In the genomic region with DNA sequence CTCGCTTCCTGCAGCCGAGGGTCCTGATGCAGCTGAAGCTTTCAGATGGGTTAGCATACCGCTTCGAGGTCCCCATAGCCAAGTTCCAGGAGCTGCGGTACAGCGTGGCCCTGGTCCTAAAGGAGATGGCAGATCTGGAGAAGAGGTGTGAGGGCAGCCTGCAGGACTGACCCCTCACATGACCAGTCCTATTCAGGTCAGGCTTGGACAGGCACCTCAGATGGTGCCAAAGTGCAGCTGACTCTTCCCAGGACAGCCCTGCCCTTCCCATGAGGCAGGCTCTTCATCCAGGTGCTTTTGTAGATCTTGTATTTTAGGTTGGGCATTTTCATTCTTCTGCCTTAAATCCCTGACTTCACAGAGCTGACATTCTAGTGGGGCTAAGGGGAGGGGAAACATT, we compare ENCODE assay signal across 14 cellular contexts. TPM values are rescaled to one million over a fixed set of nuclear protein-coding genes. Genes with fewer than 3 reads are reported as not detected.
DNase-seq lines count a peak whose midpoint lies in the region; ATAC-seq, FAIRE-seq and TF ChIP-seq lines count a peak whose summit lies in the region.
"Had no signal": no experiment of that assay in that cellular context is flagged by ENCODE, and none has a peak within 500 bp of the region (broad histone marks: within the 10 kb centered on the region; RNA-seq: fewer than 3 reads in every experiment).

No MANE protein-coding gene starts in this region.

- H3K36me3 Mint-ChIP-seq in HFFc6 (ENCODE audit: low read depth), result no peaks in the 10 kb centered on the region
- H3K36me3 Mint-ChIP-seq in activated naive CD4-positive, alpha-beta T cell treated with anti-CD3 and anti-CD28 coated beads for 36 hours (ENCODE audit: low read depth), result no peaks in the 10 kb centered on the region

- peaks cover 63% of the 10 kb centered on the region for H3K4me1 Mint-ChIP-seq in HFFc6 (ENCODE audit: low read depth)
- no peaks in the 10 kb centered on the region for H3K4me1 Mint-ChIP-seq in activated naive CD4-positive, alpha-beta T cell treated with anti-CD3 and anti-CD28 coated beads for 36 hours (ENCODE audit: low read depth)
- H3K4me1 Mint-ChIP-seq: IgD-negative memory B cell had no signal

- TF ChIP-seq CTCF in HFFc6 (IDR thresholded peaks at IDR 0.05) (no peak), endothelial cell of umbilical vein (IDR thresholded peaks at IDR 0.05; ENCODE audit: extremely low read depth in 1 of 2, insufficient read depth in 1 of 2, low read depth in 1 of 2, low read length in 2 of 2) (no peak), vagina (IDR thresholded peaks at IDR 0.05) (no peak)

- no peak overlapping the region for H3K14ac ChIP-seq in neuronal stem cell (ENCODE audit: low read length)

- H2BK15ac ChIP-seq in neuronal stem cell (ENCODE audit: low read length), result no peak overlapping the region

- no peak overlapping the region for H3K23ac ChIP-seq in neuronal stem cell (ENCODE audit: low read depth, low read length, poor library complexity)

- H2AFZ ChIP-seq in endothelial cell of umbilical vein (ENCODE audit: low read depth, low read length), result no peak overlapping the region
- H2AFZ ChIP-seq in neuronal stem cell (ENCODE audit: low read length), result no peak overlapping the region

- no TSS peak for BruUV-seq in endothelial cell of umbilical vein (replicated peaks; lab: Mats Ljungman, UMichigan)

- H4K8ac ChIP-seq in neuronal stem cell (ENCODE audit: low read depth, low read length), result no peak overlapping the region

- no peak overlapping the region for H2BK5ac ChIP-seq in neuronal stem cell (ENCODE audit: low read length)

- H3K9me1 ChIP-seq in endothelial cell of umbilical vein (replicated peaks; ENCODE audit: control insufficient read depth, extremely low read depth, insufficient read depth, low read length), result no peaks in the 10 kb centered on the region

- H3K4me3 ChIP-seq in endothelial cell of umbilical vein (replicated peaks in 1 of 3; ENCODE audit: insufficient read depth in 1 of 3, low read depth in 1 of 3, low read length in 3 of 3) (no peak overlapping the region), neuronal stem cell (ENCODE audit: low read length in 2 of 2) (no peak overlapping the region), vagina (no peak overlapping the region)
- H3K4me3 ChIP-seq: BLaER1 treated with 17β-estradiol and CSF1 and Interleukin-3, amounts not matched to agents 10 nM and 100 nM; SK-N-MC had no signal

- H3K27ac Mint-ChIP-seq in HFFc6, result peak overlapping the region; percentile 83
- no peak overlapping the region for H3K27ac Mint-ChIP-seq in activated naive CD4-positive, alpha-beta T cell treated with anti-CD3 and anti-CD28 coated beads for 36 hours
- H3K27ac Mint-ChIP-seq: IgD-negative memory B cell had no signal

- POLR2A ChIA-PET in endothelial cell of umbilical vein (lab: Charles Lee), result interaction anchor here (0.7 kb wide), 1 partner anchor 57 kb away, joined by 3 read pairs; no protein-coding TSS in a partner anchor

- peak overlapping the region; percentile 52 for H3K27ac ChIP-seq in endothelial cell of umbilical vein (ENCODE audit: insufficient read depth, low read depth, low read length)
- no peak overlapping the region for H3K27ac ChIP-seq in neuronal stem cell (replicated peaks; ENCODE audit: low read length)
- peak overlapping the region; percentile 42 for H3K27ac ChIP-seq in vagina
- H3K27ac ChIP-seq: BLaER1 treated with 17β-estradiol and CSF1 and Interleukin-3, amounts not matched to agents 10 nM and 100 nM; SK-N-MC had no signal

- no peak overlapping the region for H3K4ac ChIP-seq in neuronal stem cell (ENCODE audit: low read length)

- CTCF ChIA-PET in endothelial cell of umbilical vein (lab: Charles Lee), result interaction anchor here (1.2 to 1.4 kb wide), 3 partner anchors 18 to 35 kb away, joined by 5 to 8 read pairs (median 5); no protein-coding TSS in a partner anchor
- CTCF ChIA-PET in activated naive CD4-positive, alpha-beta T cell treated with anti-CD3 and anti-CD28 coated beads for 36 hours (lab: Charles Lee), result no interaction called here

- H2BK120ac ChIP-seq in neuronal stem cell (ENCODE audit: low read depth, low read length), result no peak overlapping the region

- H3K27me3 Mint-ChIP-seq in HFFc6 (ENCODE audit: insufficient read depth), result no peaks in the 10 kb centered on the region
- H3K27me3 Mint-ChIP-seq in activated naive CD4-positive, alpha-beta T cell treated with anti-CD3 and anti-CD28 coated beads for 36 hours (ENCODE audit: low read depth), result no peaks in the 10 kb centered on the region
- H3K27me3 Mint-ChIP-seq: IgD-negative memory B cell had no signal

- no peak for TF ChIP-seq POLR2A in endothelial cell of umbilical vein (IDR thresholded peaks at IDR 0.05; ENCODE audit: low read depth, low read length)
- TF ChIP-seq POLR2A in vagina (IDR thresholded peaks at IDR 0.05), result no peak

- no peaks in the 10 kb centered on the region for H3K9me3 ChIP-seq in endothelial cell of umbilical vein (replicated peaks; ENCODE audit: control insufficient read depth, insufficient read depth, low read length)
- peaks cover 0 to 2% of the 10 kb centered on the region in 2 donors for H3K9me3 ChIP-seq in neuronal stem cell (replicated peaks in 1 of 2; ENCODE audit: control insufficient read depth in 2 of 2, insufficient read depth in 1 of 2, low read depth in 1 of 2, low read length in 2 of 2)
- no peaks in the 10 kb centered on the region for H3K9me3 ChIP-seq in vagina

- WGBS in neuronal stem cell (ENCODE audit: extremely low coverage in 2 of 2, insufficient read length in 2 of 2, insufficient replicate concordance in 1 of 2), 2 donors, result no CpG with 5 or more reads among the region's 6 CpGs

- H3K4me2 ChIP-seq in endothelial cell of umbilical vein (ENCODE audit: insufficient read depth, low read length), result peak overlapping the region; percentile 72
- no peak overlapping the region for H3K4me2 ChIP-seq in neuronal stem cell (ENCODE audit: insufficient read depth, low read length, poor library complexity, severe bottlenecking)
- H3K4me2 ChIP-seq: BLaER1 treated with 17β-estradiol and CSF1 and Interleukin-3, amounts not matched to agents 10 nM and 100 nM had no signal

- ATAC-seq in HG03108 (IDR thresholded peaks at IDR 0.05; ENCODE audit: unreplicated experiment), result no peak

- dilution Hi-C loops in endothelial cell of umbilical vein (cut with MboI; ENCODE audit: extremely low pct_ligation_motif_present, low sequenced_read_pairs), result no loop called here

- intact Hi-C loops in endothelial cell of umbilical vein (cut with micrococcal nuclease) (loop anchor here (1.0 to 2.0 kb wide), 3 partner anchors 17 to 35 kb away; no protein-coding TSS in a partner anchor), vagina (cut with DNase I) (no loop called here)
- intact Hi-C loops in activated naive CD4-positive, alpha-beta T cell treated with anti-CD3 and anti-CD28 coated beads for 36 hours (cut with micrococcal nuclease), result no loop called here

- H3K9ac ChIP-seq in endothelial cell of umbilical vein (replicated peaks; ENCODE audit: extremely low read depth, insufficient read depth, low read length) (no peak overlapping the region), neuronal stem cell (ENCODE audit: low read depth, low read length, poor library complexity) (no peak overlapping the region)
- H3K9ac ChIP-seq: BLaER1 treated with 17β-estradiol and CSF1 and Interleukin-3, amounts not matched to agents 10 nM and 100 nM had no signal

- no peak overlapping the region for H3K18ac ChIP-seq in neuronal stem cell (ENCODE audit: low read length)

- no peaks in the 10 kb centered on the region for H3K79me2 ChIP-seq in endothelial cell of umbilical vein (ENCODE audit: control insufficient read depth, insufficient read depth, low read length)

- DNase-seq in HFFc6 (no peak), endothelial cell of umbilical vein (ENCODE audit: low read depth, low spot score) (no peak), neuronal stem cell (ENCODE audit: low spot score) (no peak), vagina (ENCODE audit: extremely low spot score in 2 of 2) (no peak), AG08396 (ENCODE audit: low spot score) (no peak)
- no peak for DNase-seq in activated naive CD4-positive, alpha-beta T cell treated with anti-CD3 and anti-CD28 coated beads for 36 hours
- DNase-seq: NCI-H2081 treated with DMSO at 0.1 percent for 48 hours, NCI-H2227 treated with DMSO at 0.1 percent for 48 hours, NCI-H524 treated with DMSO at 0.1 percent for 48 hours, OCI-M1 had no signal

- no peaks in the 10 kb centered on the region for H3K79me1 ChIP-seq in neuronal stem cell (ENCODE audit: low read depth, low read length)

- no peak overlapping the region for H2AK5ac ChIP-seq in neuronal stem cell (ENCODE audit: low read depth, low read length)

- peak overlapping the region; percentile 59; the same call in 1 of the 2 replicates for H3K4me3 Mint-ChIP-seq in HFFc6
- H3K4me3 Mint-ChIP-seq in activated naive CD4-positive, alpha-beta T cell treated with anti-CD3 and anti-CD28 coated beads for 36 hours, result no peak overlapping the region
- H3K4me3 Mint-ChIP-seq: IgD-negative memory B cell had no signal

- no peak for FAIRE-seq in endothelial cell of umbilical vein (lab: Jason Lieb, UNC)

- peak overlapping the region; percentile 14 for H2BK12ac ChIP-seq in neuronal stem cell (ENCODE audit: low read length)

- no peaks in the 10 kb centered on the region for H3K27me3 ChIP-seq in endothelial cell of umbilical vein (ENCODE audit: control insufficient read depth in 2 of 2, insufficient read depth in 2 of 2, low read length in 2 of 2)
- no peaks in the 10 kb centered on the region for H3K27me3 ChIP-seq in neuronal stem cell (ENCODE audit: control insufficient read depth in 3 of 3, insufficient read depth in 3 of 3, low read depth in 1 of 3, low read length in 3 of 3)
- H3K27me3 ChIP-seq in vagina, result no peaks in the 10 kb centered on the region
- H3K27me3 ChIP-seq: BLaER1 treated with 17β-estradiol and CSF1 and Interleukin-3, amounts not matched to agents 10 nM and 100 nM had no signal

- H3K36me3 ChIP-seq in endothelial cell of umbilical vein (ENCODE audit: control insufficient read depth in 2 of 2, extremely low read depth in 1 of 2, insufficient read depth in 2 of 2, low read length in 2 of 2), result no peaks in the 10 kb centered on the region
- H3K36me3 ChIP-seq in neuronal stem cell (replicated peaks in 1 of 2; ENCODE audit: control insufficient read depth in 2 of 2, insufficient read depth in 2 of 2, low read length in 2 of 2), result no peaks in the 10 kb centered on the region
- H3K36me3 ChIP-seq in vagina, result no peaks in the 10 kb centered on the region
- H3K36me3 ChIP-seq: BLaER1 treated with 17β-estradiol and CSF1 and Interleukin-3, amounts not matched to agents 10 nM and 100 nM had no signal

- no peaks in the 10 kb centered on the region for H4K20me1 ChIP-seq in endothelial cell of umbilical vein (replicated peaks; ENCODE audit: control insufficient read depth, extremely low read depth, insufficient read depth, low read length)
- H4K20me1 ChIP-seq: BLaER1 treated with 17β-estradiol and CSF1 and Interleukin-3, amounts not matched to agents 10 nM and 100 nM had no signal

- no peaks in the 10 kb centered on the region for H3K9me3 Mint-ChIP-seq in HFFc6
- H3K9me3 Mint-ChIP-seq in activated naive CD4-positive, alpha-beta T cell treated with anti-CD3 and anti-CD28 coated beads for 36 hours, result no peaks in the 10 kb centered on the region
- H3K9me3 Mint-ChIP-seq: IgD-negative memory B cell had no signal

- H3K4me1 ChIP-seq in endothelial cell of umbilical vein (ENCODE audit: control insufficient read depth, extremely low read depth, insufficient read depth, low read length), result peaks cover 36% of the 10 kb centered on the region
- H3K4me1 ChIP-seq in neuronal stem cell (ENCODE audit: control insufficient read depth in 2 of 2, insufficient read depth in 1 of 2, low read depth in 1 of 2, low read length in 2 of 2), result no peaks in the 10 kb centered on the region
- H3K4me1 ChIP-seq in vagina, result peaks cover 15% of the 10 kb centered on the region

- H4K91ac ChIP-seq in neuronal stem cell (ENCODE audit: low read depth, low read length, poor library complexity), result no peak overlapping the region

RNA-seq across cellular contexts. Expression of gene LNX1, which starts 15.1 kb away (rescaled TPM):
- total RNA-seq in HFFc6 (2021; fragmentation: NEBNext Ultra II Directional; extraction: Animal tissue kit (Norgen Biotek cat#: 25700)), result under 1 TPM in 5 of 6 experiments, not detected in 1; 0.05 to 0.18 (median 0.07) TPM
- total RNA-seq in endothelial cell of umbilical vein, result 1.3 and 1.9 TPM in 2 replicates
- 0.49 and 0.72 TPM in 2 replicates for polyA plus RNA-seq in endothelial cell of umbilical vein
- polyA plus RNA-seq in endothelial cell of umbilical vein (2011; cell fraction: cytosol; rRNA removed), result 0.58 and 0.72 TPM in 2 replicates
- polyA plus RNA-seq in endothelial cell of umbilical vein (2011; cell fraction: nucleus; rRNA removed), result 0.54 and 0.94 TPM in 2 replicates
- polyA plus RNA-seq in endothelial cell of umbilical vein (2012), result 1.5 and 2.0 TPM in 2 replicates
- polyA minus RNA-seq in endothelial cell of umbilical vein, result 1.00 and 2.2 TPM in 2 replicates
- polyA minus RNA-seq in endothelial cell of umbilical vein (2011; cell fraction: cytosol; rRNA and poly(A)+ RNA removed), result not detected
- 1.1 and 2.0 TPM in 2 replicates for polyA minus RNA-seq in endothelial cell of umbilical vein (2011; cell fraction: nucleus; rRNA and poly(A)+ RNA removed)
- 0.14 TPM for polyA plus RNA-seq in neuronal stem cell (2013, experiment 1 of 2)
- polyA plus RNA-seq in neuronal stem cell (2013, experiment 2 of 2), result 0.17 TPM
- total RNA-seq in vagina, result 11.8 TPM
- under 1 TPM in 1 of 2 experiments, not detected in 1; 0.17 TPM for total RNA-seq in activated naive CD4-positive, alpha-beta T cell treated with anti-CD3 and anti-CD28 coated beads for 36 hours
